15 cellular contexts compared by ENCODE assay signal in genomic region chr6:17169701-17170100, GRCh38.
DNase-seq lines count a peak whose midpoint lies in the region; ATAC-seq and TF ChIP-seq lines count a peak whose summit lies in the region.
"Had no signal": no experiment of that assay in that cellular context is flagged by ENCODE, and none has a peak within 500 bp of the region (broad histone marks: within the 10 kb centered on the region; RNA-seq: fewer than 3 reads in every experiment).

No MANE protein-coding gene starts in this region.

- CTCF ChIA-PET in CD8-positive, alpha-beta memory T cell (lab: Charles Lee): interaction anchor here (0.6 kb wide), 1 partner anchor 204 kb away, joined by 3 read pairs; no protein-coding TSS in a partner anchor

- H3K36me3 Mint-ChIP-seq in chondrocyte (ENCODE audit: low read depth): no peaks in the 10 kb centered on the region
- H3K36me3 Mint-ChIP-seq in CD8-positive, alpha-beta memory T cell: no peaks in the 10 kb centered on the region
- H3K36me3 Mint-ChIP-seq: CD4-positive, CD25-positive, alpha-beta regulatory T cell had no signal

- H3K27ac ChIP-seq in psoas muscle (peak overlapping the region; percentile 96), skeletal muscle tissue (ENCODE audit: low read depth, low read length) (peak overlapping the region; percentile 93)
- H3K27ac ChIP-seq in CD8-positive, alpha-beta memory T cell (ENCODE audit: low read depth, low read length): no peak overlapping the region

- H3K4me1 ChIP-seq in psoas muscle (peaks cover 19% of the 10 kb centered on the region), skeletal muscle tissue (ENCODE audit: control insufficient read depth in 3 of 3, insufficient read depth in 3 of 3, low read length in 3 of 3) (peaks cover 13 to 22% (median 18%) of the 10 kb centered on the region in 3 donors)
- no peaks in the 10 kb centered on the region for H3K4me1 ChIP-seq in CD8-positive, alpha-beta memory T cell (ENCODE audit: insufficient read depth, low read length)
- H3K4me1 ChIP-seq: BE2C, Caco-2 had no signal

- peaks cover 4% of the 10 kb centered on the region for H3K4me1 Mint-ChIP-seq in chondrocyte (ENCODE audit: low read depth)
- no peaks in the 10 kb centered on the region for H3K4me1 Mint-ChIP-seq in CD8-positive, alpha-beta memory T cell
- H3K4me1 Mint-ChIP-seq: CD4-positive, CD25-positive, alpha-beta regulatory T cell had no signal

- POLR2A ChIA-PET in CD8-positive, alpha-beta memory T cell (lab: Charles Lee): no interaction called here

- H3K9me3 ChIP-seq in MG63 (no peaks in the 10 kb centered on the region), psoas muscle (peaks cover 6% of the 10 kb centered on the region), skeletal muscle tissue (ENCODE audit: control insufficient read depth in 3 of 3, low read length in 3 of 3) (no peaks in the 10 kb centered on the region)
- H3K9me3 ChIP-seq in CD8-positive, alpha-beta memory T cell (ENCODE audit: low read length): no peaks in the 10 kb centered on the region
- H3K9me3 ChIP-seq: BE2C, Caco-2 had no signal

- no peak for TF ChIP-seq CTCF in chondrocyte (IDR thresholded peaks at IDR 0.05)
- TF ChIP-seq CTCF in psoas muscle (IDR thresholded peaks at IDR 0.05): no peak

- H3K36me3 ChIP-seq in MG63 (no peaks in the 10 kb centered on the region), psoas muscle (ENCODE audit: insufficient read depth in 1 of 2, low read depth in 1 of 2) (no peaks in the 10 kb centered on the region), skeletal muscle tissue (ENCODE audit: control insufficient read depth in 3 of 3, insufficient read depth in 3 of 3, low read length in 3 of 3) (no peaks in the 10 kb centered on the region)
- no peaks in the 10 kb centered on the region for H3K36me3 ChIP-seq in CD8-positive, alpha-beta memory T cell (ENCODE audit: insufficient read depth, low read length)
- H3K36me3 ChIP-seq: BE2C had no signal

- H3K9ac ChIP-seq in skeletal muscle tissue (ENCODE audit: low read depth in 1 of 3, low read length in 3 of 3): peak overlapping the region; percentile 50 to 76 (median 54)

- intact Hi-C loops in psoas muscle (cut with DNase I): loop anchor here (1.0 to 10.0 kb wide), 4 partner anchors 33 to 315 kb away; no protein-coding TSS in a partner anchor

- DNase-seq in MG63: peak; percentile 53
- DNase-seq in chondrocyte (ENCODE audit: low spot score): no peak
- no peak for DNase-seq in psoas muscle
- DNase-seq in CD8-positive, alpha-beta memory T cell: no peak
- DNase-seq: ACHN; BE2C; C1 segment of cervical spinal cord; Caco-2; CD4-positive, CD25-positive, alpha-beta regulatory T cell; DMS79; GDM1 had no signal

- H3K4me3 ChIP-seq in MG63 (no peak overlapping the region), psoas muscle (peak overlapping the region; percentile 42), skeletal muscle tissue (ENCODE audit: low read length in 3 of 3) (peak overlapping the region in 2 of 3 donors; percentile 22 to 41)
- H3K4me3 ChIP-seq in CD8-positive, alpha-beta memory T cell (ENCODE audit: low read length): no peak overlapping the region
- H3K4me3 ChIP-seq: GM23338 had no signal

- H3K27ac Mint-ChIP-seq in chondrocyte (ENCODE audit: unreplicated experiment): peak overlapping the region; percentile 74
- H3K27ac Mint-ChIP-seq in CD8-positive, alpha-beta memory T cell: no peak overlapping the region
- H3K27ac Mint-ChIP-seq: CD4-positive, CD25-positive, alpha-beta regulatory T cell; GM23338 had no signal

- ATAC-seq in psoas muscle (peak; percentile 59 to 66 (median 63)), HG03097 (IDR thresholded peaks at IDR 0.05; ENCODE audit: low FRiP score, unreplicated experiment) (no peak), HG02678 (IDR thresholded peaks at IDR 0.05; ENCODE audit: unreplicated experiment) (no peak)
- ATAC-seq: GM23338 had no signal

- no peaks in the 10 kb centered on the region for H3K27me3 Mint-ChIP-seq in chondrocyte (ENCODE audit: low read depth)
- peaks cover 0 to 4% of the 10 kb centered on the region in 2 donors for H3K27me3 Mint-ChIP-seq in CD8-positive, alpha-beta memory T cell

- no peak overlapping the region for H3K4me3 Mint-ChIP-seq in chondrocyte (ENCODE audit: unreplicated experiment)
- H3K4me3 Mint-ChIP-seq in CD8-positive, alpha-beta memory T cell: no peak overlapping the region
- H3K4me3 Mint-ChIP-seq: CD4-positive, CD25-positive, alpha-beta regulatory T cell; GM23338 had no signal

- WGBS in psoas muscle, 3 donors: 27 to 42% (median 40%) methylated on average over 5 of the region's 5 CpGs

- H3K27me3 ChIP-seq in MG63: no peaks in the 10 kb centered on the region
- no peaks in the 10 kb centered on the region for H3K27me3 ChIP-seq in psoas muscle (ENCODE audit: insufficient read depth in 3 of 3, low read length in 2 of 3)
- H3K27me3 ChIP-seq in skeletal muscle tissue (ENCODE audit: control insufficient read depth in 3 of 3, insufficient read depth in 3 of 3, low read length in 3 of 3): no peaks in the 10 kb centered on the region
- no peaks in the 10 kb centered on the region for H3K27me3 ChIP-seq in CD8-positive, alpha-beta memory T cell (ENCODE audit: insufficient read depth, low read length, poor library complexity, severe bottlenecking)
- H3K27me3 ChIP-seq: BE2C had no signal

- H3K9me3 Mint-ChIP-seq in chondrocyte (ENCODE audit: low read depth): peaks cover 1% of the 10 kb centered on the region
- no peaks in the 10 kb centered on the region for H3K9me3 Mint-ChIP-seq in CD8-positive, alpha-beta memory T cell

Comparison
In these comparisons a context has a peak if more than half of its experiments do, and no peak if none do; other contexts are left out.
1. H3K4me3 ChIP-seq: peak in psoas muscle (single experiment) and skeletal muscle tissue (2 of 3); none in MG63 (single experiment) and CD8-positive, alpha-beta memory T cell (single experiment).
2. ATAC-seq: peak in psoas muscle (4 of 4); none in HG03097 (single experiment) and HG02678 (single experiment).